Comparison of ENCODE assay signal across 8 cellular contexts in the genomic region with DNA sequence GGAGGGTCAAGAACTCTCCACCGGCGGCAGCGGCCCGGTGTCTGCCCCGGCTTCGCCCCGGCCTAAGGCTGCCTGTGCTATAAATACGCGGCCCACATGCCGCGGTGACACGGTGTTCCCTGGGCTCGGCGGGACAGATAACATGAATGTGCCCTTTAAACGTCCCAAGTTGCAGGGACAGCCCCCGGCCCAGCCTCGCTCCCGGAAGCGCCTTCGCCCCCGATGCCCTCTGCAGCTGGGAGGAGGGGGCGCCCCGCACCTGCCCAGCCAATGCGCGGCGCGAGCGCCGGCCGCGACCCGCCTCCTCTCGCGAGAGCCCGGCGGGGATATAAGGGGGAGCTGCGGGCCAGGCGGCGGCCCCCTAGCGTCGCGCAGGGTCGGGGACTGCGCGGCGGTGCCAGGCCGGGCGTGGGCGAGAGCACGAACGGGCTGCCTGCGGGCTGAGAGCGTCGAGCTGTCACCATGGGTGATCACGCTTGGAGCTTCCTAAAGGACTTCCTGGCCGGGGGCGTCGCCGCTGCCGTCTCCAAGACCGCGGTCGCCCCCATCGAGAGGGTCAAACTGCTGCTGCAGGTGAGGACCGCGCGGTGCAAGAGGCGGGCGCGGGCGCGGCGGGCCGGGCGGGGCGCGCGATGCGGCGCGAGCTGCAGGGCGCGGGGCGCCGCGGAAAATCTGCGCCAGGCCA. TPM values are rescaled to one million over a fixed set of nuclear protein-coding genes. Genes with fewer than 3 reads are reported as not detected.
A peak's percentile ranks its signal among the peaks of the same experiment; 100 is the strongest.
DNase-seq lines count a peak whose midpoint lies in the region; ATAC-seq and TF ChIP-seq lines count a peak whose summit lies in the region.

Gene SLC25A4 (plus strand): TSS at position 356 of the 685 bp plus-strand sequence. CDS start 107 bp downstream, at position 463.

- no peaks in the 10 kb centered on the region for H3K9me3 Mint-ChIP-seq in activated T-cell treated with anti-CD3 and anti-CD28 coated beads, Interleukin-2, amount 50 U/mL, for 4 hours
- no peaks in the 10 kb centered on the region for H3K9me3 Mint-ChIP-seq in stimulated activated effector memory CD8-positive, alpha-beta T cell treated with anti-CD3 and anti-CD28 coated beads, Interleukin-12 subunit alpha, Interleukin-12 subunit beta, amount 100 ng/mL, for 72 hours

- H3K4me3 ChIP-seq in PC-3 (ENCODE audit: low read length) (peak within 1 kb of the TSS; percentile 83), esophagus muscularis mucosa (peak within 1 kb of the TSS; percentile 71 to 90 (median 76))

- H3K27ac ChIP-seq in PC-3 (ENCODE audit: low read length) (no peak within 1 kb of the TSS), esophagus muscularis mucosa (replicated peaks in 1 of 4) (peak within 1 kb of the TSS; percentile 93 to 96 (median 96))

- BruUV-seq in PC-3 (replicated peaks; lab: Mats Ljungman, UMichigan), result no TSS peak

- no peaks in the 10 kb centered on the region for H3K36me3 Mint-ChIP-seq in activated T-cell treated with anti-CD3 and anti-CD28 coated beads, Interleukin-2, amount 50 U/mL, for 4 hours (ENCODE audit: insufficient read depth)
- H3K36me3 Mint-ChIP-seq in stimulated activated effector memory CD8-positive, alpha-beta T cell treated with anti-CD3 and anti-CD28 coated beads, Interleukin-12 subunit alpha, Interleukin-12 subunit beta, amount 100 ng/mL, for 72 hours, result peaks cover 14% of the 10 kb centered on the region

- 0 out of 2 replicates have a peak, but pooled peaks have one; percentile 30 for TF ChIP-seq CTCF in PC-3 (conservative IDR thresholded peaks at IDR 0.05; ENCODE audit: low read depth, low read length)
- peak; percentile 39 to 59 (median 44) for TF ChIP-seq CTCF in esophagus muscularis mucosa (IDR thresholded peaks at IDR 0.05)

- intact Hi-C loops in PC-3 (cut with micrococcal nuclease) (loop anchor here (2.0 to 5.0 kb wide), 2 partner anchors 39 to 162 kb away; no protein-coding TSS in a partner anchor), esophagus muscularis mucosa (cut with DNase I) (loop anchor here (10.0 kb wide), 1 partner anchor 318 kb away; the partner anchor contains the start of gene ACSL1)

- TF ChIP-seq POLR2A in esophagus muscularis mucosa (IDR thresholded peaks at IDR 0.05; ENCODE audit: low read depth), result peak; percentile 93

- no peaks in the 10 kb centered on the region for H3F3A ChIP-seq in PC-3 (ENCODE audit: low read length, unreplicated experiment)

- H3K79me2 ChIP-seq in PC-3 (ENCODE audit: low read length), result peaks cover 17% of the 10 kb centered on the region

- TF ChIP-seq EP300 in esophagus muscularis mucosa (IDR thresholded peaks at IDR 0.05), result no peak

- peaks cover 6% of the 10 kb centered on the region; the same call in 1 of the 2 replicates for H4K20me1 ChIP-seq in PC-3 (ENCODE audit: low read length)

- H3K27me3 Mint-ChIP-seq in activated T-cell treated with anti-CD3 and anti-CD28 coated beads, Interleukin-2, amount 50 U/mL, for 4 hours (ENCODE audit: low read depth), result peaks cover 23% of the 10 kb centered on the region

- H3K4me1 ChIP-seq in PC-3 (ENCODE audit: insufficient read depth, low read length) (peaks cover 13% of the 10 kb centered on the region; the same call in 1 of the 2 replicates), esophagus muscularis mucosa (peaks cover 10 to 45% (median 43%) of the 10 kb centered on the region in 4 donors)

- no peaks in the 10 kb centered on the region for H3K9me2 ChIP-seq in PC-3 (replicated peaks; ENCODE audit: low read length)

- CTCF ChIA-PET in PC-3 (lab: Charles Lee), result interaction anchor here (0.6 to 0.8 kb wide), 3 partner anchors 8 to 163 kb away, joined by 3 to 5 read pairs (median 3); no protein-coding TSS in a partner anchor

- peak within 1 kb of the TSS; percentile 86 for H3K4me2 ChIP-seq in PC-3 (ENCODE audit: low read length)

- no peaks in the 10 kb centered on the region for H3K36me3 ChIP-seq in PC-3 (ENCODE audit: low read depth, low read length)
- H3K36me3 ChIP-seq in esophagus muscularis mucosa, result peaks cover 0 to 37% (median 14%) of the 10 kb centered on the region in 4 donors

- peak within 1 kb of the TSS; percentile 54 for H3K9ac ChIP-seq in PC-3 (ENCODE audit: low read length)

- POLR2A ChIA-PET in PC-3 (lab: Charles Lee; ENCODE audit: unreplicated experiment), result interaction anchor here (0.6 kb wide), 1 partner anchor 128 kb away, joined by 3 read pairs; no protein-coding TSS in a partner anchor

- no CpG with 5 or more reads among the region's 87 CpGs for WGBS in esophagus muscularis mucosa

- peaks cover 21% of the 10 kb centered on the region for H3K4me1 Mint-ChIP-seq in activated T-cell treated with anti-CD3 and anti-CD28 coated beads, Interleukin-2, amount 50 U/mL, for 4 hours (ENCODE audit: low read depth)
- H3K4me1 Mint-ChIP-seq in stimulated activated effector memory CD8-positive, alpha-beta T cell treated with anti-CD3 and anti-CD28 coated beads, Interleukin-12 subunit alpha, Interleukin-12 subunit beta, amount 100 ng/mL, for 72 hours, result peaks cover 13% of the 10 kb centered on the region

- DNase-seq in COR-L47 (lab: John Stamatoyannopoulos, UW) (peak; percentile 81), HK-2 (ENCODE audit: unreplicated experiment) (peak; percentile 89), PC-3 (peak; percentile 76), esophagus muscularis mucosa (ENCODE audit: extremely low spot score) (no peak), myocyte (ENCODE audit: low read depth) (peak; percentile 86)
- DNase-seq in activated T-cell treated with anti-CD3 and anti-CD28 coated beads, Interleukin-2, amount 50 U/mL, for 4 hours, result peak; percentile 80
- DNase-seq in stimulated activated effector memory CD8-positive, alpha-beta T cell treated with anti-CD3 and anti-CD28 coated beads, Interleukin-12 subunit alpha, Interleukin-12 subunit beta, amount 100 ng/mL, for 72 hours (ENCODE audit: low spot score in 2 of 2), result peak; percentile 87 to 94

- H3K27me3 ChIP-seq in PC-3 (ENCODE audit: low read length), result no peaks in the 10 kb centered on the region
- H3K27me3 ChIP-seq in esophagus muscularis mucosa, result no peaks in the 10 kb centered on the region

- ATAC-seq in GM19452 (IDR thresholded peaks at IDR 0.05; ENCODE audit: unreplicated experiment) (peak; percentile 96), PC-3 (peak; percentile 93)
- peak; percentile 96 for ATAC-seq in activated T-cell treated with anti-CD3 and anti-CD28 coated beads, Interleukin-2, amount 50 U/mL, for 4 hours
- peak; percentile 95 for ATAC-seq in stimulated activated effector memory CD8-positive, alpha-beta T cell treated with anti-CD3 and anti-CD28 coated beads, Interleukin-12 subunit alpha, Interleukin-12 subunit beta, amount 100 ng/mL, for 72 hours

- H3K9me3 ChIP-seq in PC-3 (ENCODE audit: low read length), result no peaks in the 10 kb centered on the region
- H3K9me3 ChIP-seq in esophagus muscularis mucosa, result no peaks in the 10 kb centered on the region

- peak within 1 kb of the TSS; percentile 40 for H3K27ac Mint-ChIP-seq in stimulated activated effector memory CD8-positive, alpha-beta T cell treated with anti-CD3 and anti-CD28 coated beads, Interleukin-12 subunit alpha, Interleukin-12 subunit beta, amount 100 ng/mL, for 72 hours

- H3K4me3 Mint-ChIP-seq in activated T-cell treated with anti-CD3 and anti-CD28 coated beads, Interleukin-2, amount 50 U/mL, for 4 hours, result peak within 1 kb of the TSS; percentile 85
- peak within 1 kb of the TSS; percentile 80 for H3K4me3 Mint-ChIP-seq in stimulated activated effector memory CD8-positive, alpha-beta T cell treated with anti-CD3 and anti-CD28 coated beads, Interleukin-12 subunit alpha, Interleukin-12 subunit beta, amount 100 ng/mL, for 72 hours

- H2AFZ ChIP-seq in PC-3 (ENCODE audit: low read length), result peak within 1 kb of the TSS; percentile 92

RNA-seq across cellular contexts. Expression of gene SLC25A4, which starts in this region (rescaled TPM):
- total RNA-seq in PC-3 (2014; rRNA removed) (20.7 and 23.2 TPM in 2 replicates), esophagus muscularis mucosa (100 to 1,000 TPM; 135 to 158 (median 140) TPM), myocyte (47.7 and 96.2 TPM in 2 replicates)
- total RNA-seq in activated T-cell treated with anti-CD3 and anti-CD28 coated beads, Interleukin-2, amount 50 U/mL, for 4 hours, result 10 to 100 TPM in 1 of 3 donors, 1 to 10 TPM in 2; 8.6 to 11.4 (median 9.6) TPM
- 34.1 TPM for polyA plus RNA-seq in myocyte (2012)
